ENCODE assay signal across 10 cellular contexts in the genomic region with DNA sequence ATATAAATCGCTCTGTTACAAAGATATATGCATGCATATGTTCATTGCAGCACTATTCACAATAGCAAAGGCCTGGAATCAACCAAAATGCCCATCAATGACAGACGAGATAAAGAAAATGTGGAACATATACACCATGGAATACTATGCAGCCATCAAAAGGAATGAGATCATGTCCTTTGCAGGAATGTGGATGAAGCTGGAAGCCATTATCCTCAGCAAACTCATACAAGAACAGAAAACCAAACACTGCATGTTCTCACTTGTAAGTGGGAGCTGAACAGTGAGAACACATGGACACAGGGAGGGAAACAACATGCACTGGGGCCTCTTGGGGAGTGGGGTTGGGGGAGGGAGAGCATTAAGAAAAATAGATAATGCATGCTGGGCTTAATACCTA. TPM values are rescaled to one million over a fixed set of nuclear protein-coding genes. Genes with fewer than 3 reads are reported as not detected.
DNase-seq lines count a peak whose midpoint lies in the region; ATAC-seq, FAIRE-seq and TF ChIP-seq lines count a peak whose summit lies in the region.
"Not testable (repeated sequence)": the region's sequence is repeated elsewhere in the genome, so short reads cannot be mapped to it uniquely, and the experiment has no call there.
"Had no signal": no experiment of that assay in that cellular context is flagged by ENCODE, and none has a peak within 500 bp of the region (broad histone marks: within the 10 kb centered on the region; RNA-seq: fewer than 3 reads in every experiment).

No MANE protein-coding gene starts in this region.

- H3K9ac ChIP-seq in GM12878 (ENCODE audit: control insufficient read depth, insufficient read depth, low read length) = not testable (repeated sequence)

- DNase-seq in CD4-positive, alpha-beta memory T cell; GM12892 (ENCODE audit: insufficient read length); activated B cell treated with CpG ODN at 0.5 μM for 24 hours; activated CD8-positive, alpha-beta T cell treated with anti-CD3 and anti-CD28 coated beads, Interleukin-2, amount 10 ng/mL, durations not matched to agents 7 days and 5 days; activated naive CD4-positive, alpha-beta T cell treated with anti-CD3 and anti-CD28 coated beads for 36 hours; GM12878 (ENCODE audit: low read depth, low spot score); naive B cell: not testable (repeated sequence)

- H3K36me3 Mint-ChIP-seq in CD4-positive, alpha-beta memory T cell = peaks cover 41 to 43% of the 10 kb centered on the region in 2 donors
- peaks cover 55% of the 10 kb centered on the region for H3K36me3 Mint-ChIP-seq in activated B cell treated with CpG ODN at 0.5 μM for 24 hours (ENCODE audit: low read depth)
- H3K36me3 Mint-ChIP-seq in activated CD8-positive, alpha-beta T cell treated with anti-CD3 and anti-CD28 coated beads, Interleukin-2, amount 10 ng/mL, durations not matched to agents 7 days and 5 days (ENCODE audit: low read depth) = peaks cover 59% of the 10 kb centered on the region
- H3K36me3 Mint-ChIP-seq in activated naive CD4-positive, alpha-beta T cell treated with anti-CD3 and anti-CD28 coated beads for 36 hours (ENCODE audit: low read depth) = peaks cover 65% of the 10 kb centered on the region
- peaks cover 26 to 31% of the 10 kb centered on the region in 2 donors for H3K36me3 Mint-ChIP-seq in naive B cell

- TF ChIP-seq RAD21 in GM12878 (IDR thresholded peaks at IDR 0.05; ENCODE audit: insufficient read depth, low read depth, low read length) = not testable (repeated sequence)

- peak overlapping the region in 4 of 7 donors; percentile 10 to 71 (median 44) for H3K27ac Mint-ChIP-seq in CD4-positive, alpha-beta memory T cell
- H3K27ac Mint-ChIP-seq in activated B cell treated with CpG ODN at 0.5 μM for 24 hours (peak overlapping the region; percentile 73), naive B cell (peak overlapping the region in 4 of 6 donors; percentile 9 to 90 (median 52))
- peak overlapping the region; percentile 32 for H3K27ac Mint-ChIP-seq in activated CD8-positive, alpha-beta T cell treated with anti-CD3 and anti-CD28 coated beads, Interleukin-2, amount 10 ng/mL, durations not matched to agents 7 days and 5 days
- H3K27ac Mint-ChIP-seq in activated naive CD4-positive, alpha-beta T cell treated with anti-CD3 and anti-CD28 coated beads for 36 hours = peak overlapping the region; percentile 97

- peaks cover 93% of the 10 kb centered on the region for H3K79me2 ChIP-seq in GM12878 (ENCODE audit: control insufficient read depth, insufficient read depth, low read length)

- POLR2A ChIA-PET in CD4-positive, alpha-beta memory T cell (lab: Charles Lee; ENCODE audit: partially characterized antibody) = interaction anchor here (1.1 to 1.5 kb wide), 2 partner anchors 20 to 60 kb away, joined by 4 read pairs; no protein-coding TSS in a partner anchor
- POLR2A ChIA-PET in activated B cell treated with CpG ODN at 0.5 μM for 24 hours (lab: Charles Lee); activated CD8-positive, alpha-beta T cell treated with anti-CD3 and anti-CD28 coated beads, Interleukin-2, amount 10 ng/mL, durations not matched to agents 7 days and 5 days (lab: Charles Lee): not testable (repeated sequence)
- POLR2A ChIA-PET in GM12878 (lab: Charles Lee) = interaction anchor here (0.6 to 1.0 kb wide), 2 partner anchors 42 to 78 kb away, joined by 3 read pairs; no protein-coding TSS in a partner anchor

- H3K27me3 ChIP-seq in CD4-positive, alpha-beta memory T cell (ENCODE audit: insufficient read depth, low read length); GM12878 (replicated peaks in 1 of 2; ENCODE audit: control insufficient read depth in 2 of 2, insufficient read depth in 2 of 2, low read length in 1 of 2): not testable (repeated sequence)

- not testable (repeated sequence) for BruUV-seq in GM12878 (replicated peaks; lab: Mats Ljungman, UMichigan)

- not testable (repeated sequence) for H3K4me3 ChIP-seq in CD4-positive, alpha-beta memory T cell (ENCODE audit: low read length in 2 of 2); GM12878

- H3K4me3 Mint-ChIP-seq in CD4-positive, alpha-beta memory T cell = peak overlapping the region in 7 of 8 donors; percentile 25 to 94 (median 66)
- peak overlapping the region; percentile 2 for H3K4me3 Mint-ChIP-seq in activated B cell treated with CpG ODN at 0.5 μM for 24 hours
- not testable (repeated sequence) for H3K4me3 Mint-ChIP-seq in activated CD8-positive, alpha-beta T cell treated with anti-CD3 and anti-CD28 coated beads, Interleukin-2, amount 10 ng/mL, durations not matched to agents 7 days and 5 days
- peak overlapping the region; percentile 35 for H3K4me3 Mint-ChIP-seq in activated naive CD4-positive, alpha-beta T cell treated with anti-CD3 and anti-CD28 coated beads for 36 hours
- H3K4me3 Mint-ChIP-seq in naive B cell = peak overlapping the region in 5 of 8 donors; percentile 62 to 99 (median 93)

- not testable (repeated sequence) for TF ChIP-seq POLR2A in GM12892 (IDR thresholded peaks at IDR 0.05; ENCODE audit: low read depth, low read length); GM12878 (IDR thresholded peaks at IDR 0.05; ENCODE audit: low read depth, low read length)

- not testable (repeated sequence) for H3K4me2 ChIP-seq in GM12878 (ENCODE audit: control insufficient read depth, insufficient read depth)

- CTCF ChIA-PET in CD4-positive, alpha-beta memory T cell (lab: Charles Lee; ENCODE audit: partially characterized antibody); activated B cell treated with CpG ODN at 0.5 μM for 24 hours (lab: Charles Lee); activated CD8-positive, alpha-beta T cell treated with anti-CD3 and anti-CD28 coated beads, Interleukin-2, amount 10 ng/mL, durations not matched to agents 7 days and 5 days (lab: Charles Lee); GM12878 (lab: Yijun Ruan, JAX): not testable (repeated sequence)
- CTCF ChIA-PET in activated naive CD4-positive, alpha-beta T cell treated with anti-CD3 and anti-CD28 coated beads for 36 hours (lab: Charles Lee) = interaction anchor here (0.6 to 1.0 kb wide), 2 partner anchors 16 to 89 kb away, joined by 3 read pairs; no protein-coding TSS in a partner anchor

- intact Hi-C loops in CD4-positive, alpha-beta memory T cell (cut with micrococcal nuclease); activated B cell treated with CpG ODN at 0.5 μM for 24 hours (cut with micrococcal nuclease); activated naive CD4-positive, alpha-beta T cell treated with anti-CD3 and anti-CD28 coated beads for 36 hours (cut with micrococcal nuclease); GM12878 (cut with micrococcal nuclease; ENCODE audit: unreplicated experiment): not testable (repeated sequence)

- not testable (repeated sequence) for TF ChIP-seq EP300 in GM12878 (IDR thresholded peaks at IDR 0.05; ENCODE audit: borderline replicate concordance in 1 of 2, control insufficient read depth in 1 of 2, low read depth in 2 of 2, low read length in 2 of 2)

- H3K9me3 Mint-ChIP-seq in CD4-positive, alpha-beta memory T cell = peaks cover 0 to 16% (median 7%) of the 10 kb centered on the region in 8 donors
- H3K9me3 Mint-ChIP-seq in activated B cell treated with CpG ODN at 0.5 μM for 24 hours = not testable (repeated sequence)
- peaks cover 27% of the 10 kb centered on the region for H3K9me3 Mint-ChIP-seq in activated CD8-positive, alpha-beta T cell treated with anti-CD3 and anti-CD28 coated beads, Interleukin-2, amount 10 ng/mL, durations not matched to agents 7 days and 5 days (ENCODE audit: insufficient read depth)
- H3K9me3 Mint-ChIP-seq in activated naive CD4-positive, alpha-beta T cell treated with anti-CD3 and anti-CD28 coated beads for 36 hours = peaks cover 13% of the 10 kb centered on the region
- H3K9me3 Mint-ChIP-seq in naive B cell = peaks cover 2 to 20% (median 12%) of the 10 kb centered on the region in 7 donors

- H2AFZ ChIP-seq in GM12878 (ENCODE audit: control insufficient read depth, low read depth, low read length) = not testable (repeated sequence)

- not testable (repeated sequence) for TF ChIP-seq CTCF in activated B cell treated with CpG ODN at 0.5 μM for 24 hours (IDR thresholded peaks at IDR 0.05); GM12878 (IDR thresholded peaks at IDR 0.05 in 2 of 3, conservative IDR thresholded peaks at IDR 0.05 in 1 of 3; ENCODE audit: control insufficient read depth in 2 of 3, extremely low read depth in 1 of 3, insufficient read depth in 1 of 3, low read depth in 3 of 3, low read length in 3 of 3)

- H3K4me1 ChIP-seq in CD4-positive, alpha-beta memory T cell (ENCODE audit: insufficient read depth, low read length) = peaks cover 97% of the 10 kb centered on the region
- H3K4me1 ChIP-seq in GM12878 (ENCODE audit: control insufficient read depth, insufficient read depth, low read length) = not testable (repeated sequence)

- not testable (repeated sequence) for H3K27ac ChIP-seq in CD4-positive, alpha-beta memory T cell (ENCODE audit: low read depth, low read length); GM12878 (ENCODE audit: control insufficient read depth, insufficient read depth)

- WGBS in GM12878 (ENCODE audit: insufficient coverage, insufficient replicate concordance, low lambda C conversion rate, missing lambda C conversion rate) = 50% methylated on average over 2 of the region's 2 CpGs

- in situ Hi-C loops in GM12878 (cut with MboI) = not testable (repeated sequence)

- RAD21 ChIA-PET in GM12878 (lab: Charles Lee; ENCODE audit: unreplicated experiment) = interaction anchor here (0.7 to 2.5 kb wide), 2 partner anchors 22 to 23 kb away, joined by 3 to 7 read pairs; no protein-coding TSS in a partner anchor

- H3K36me3 ChIP-seq in CD4-positive, alpha-beta memory T cell (ENCODE audit: insufficient read depth, low read length); GM12878 (ENCODE audit: control insufficient read depth in 2 of 2, insufficient read depth in 2 of 2, low read length in 1 of 2): not testable (repeated sequence)

- H3K4me1 Mint-ChIP-seq in CD4-positive, alpha-beta memory T cell = peaks cover 83 to 100% (median 90%) of the 10 kb centered on the region in 4 donors
- peaks cover 97% of the 10 kb centered on the region for H3K4me1 Mint-ChIP-seq in activated B cell treated with CpG ODN at 0.5 μM for 24 hours
- H3K4me1 Mint-ChIP-seq in activated CD8-positive, alpha-beta T cell treated with anti-CD3 and anti-CD28 coated beads, Interleukin-2, amount 10 ng/mL, durations not matched to agents 7 days and 5 days (ENCODE audit: low read depth) = peaks cover 82% of the 10 kb centered on the region
- peaks cover 84% of the 10 kb centered on the region for H3K4me1 Mint-ChIP-seq in activated naive CD4-positive, alpha-beta T cell treated with anti-CD3 and anti-CD28 coated beads for 36 hours (ENCODE audit: low read depth)
- peaks cover 89 to 98% (median 89%) of the 10 kb centered on the region in 3 donors for H3K4me1 Mint-ChIP-seq in naive B cell

- SMC1A ChIA-PET in GM12878 (lab: Charles Lee; ENCODE audit: uncharacterized antibody, unreplicated experiment) = interaction anchor here (0.8 to 4.6 kb wide), 4 partner anchors 23 to 87 kb away, joined by 3 to 25 read pairs (median 3); no protein-coding TSS in a partner anchor

- not testable (repeated sequence) for H4K20me1 ChIP-seq in GM12878 (ENCODE audit: control insufficient read depth, insufficient read depth)

- H3K9me3 ChIP-seq in CD4-positive, alpha-beta memory T cell (ENCODE audit: control insufficient read depth in 1 of 2, low read length in 2 of 2); GM12878 (replicated peaks; ENCODE audit: control insufficient read depth, insufficient read depth, low read length): not testable (repeated sequence)

- FAIRE-seq in GM12892 (lab: Jason Lieb, UNC) = peak; percentile 53
- not testable (repeated sequence) for FAIRE-seq in GM12878 (lab: Jason Lieb, UNC)

- H3K27me3 Mint-ChIP-seq in CD4-positive, alpha-beta memory T cell; activated B cell treated with CpG ODN at 0.5 μM for 24 hours; activated CD8-positive, alpha-beta T cell treated with anti-CD3 and anti-CD28 coated beads, Interleukin-2, amount 10 ng/mL, durations not matched to agents 7 days and 5 days (ENCODE audit: low read depth); activated naive CD4-positive, alpha-beta T cell treated with anti-CD3 and anti-CD28 coated beads for 36 hours (ENCODE audit: low read depth); naive B cell: not testable (repeated sequence)

- not testable (repeated sequence) for ATAC-seq in activated B cell treated with CpG ODN at 0.5 μM for 24 hours (ENCODE audit: low read depth); activated CD8-positive, alpha-beta T cell treated with anti-CD3 and anti-CD28 coated beads, Interleukin-2, amount 10 ng/mL, durations not matched to agents 7 days and 5 days; GM12878; naive B cell (ENCODE audit: low read depth in 2 of 2)

RNA-seq across cellular contexts. Expression of a gene that starts 5.5 kb away (rescaled TPM):
- 10 to 100 TPM; 56.4 to 59.1 TPM for total RNA-seq in CD4-positive, alpha-beta memory T cell
- 100 to 1,000 TPM in 1 of 2 donors, 10 to 100 TPM in 1; 96.8 to 105 TPM for polyA plus RNA-seq in CD4-positive, alpha-beta memory T cell
- 64.8 TPM for polyA plus RNA-seq in GM12892 (2012; ENCODE audit: missing spikeins)
- total RNA-seq in activated B cell treated with CpG ODN at 0.5 μM for 24 hours (28.7 and 31.2 TPM in 2 replicates), GM12878 (2014; rRNA removed) (44.1 and 52.5 TPM in 2 replicates), GM12878 (2014; rRNA removed; fragmentation: Illumina TruSeq; extraction: Trizol) (53.7 and 55.9 TPM in 2 replicates), GM12878 (2021) (30.4 and 30.8 TPM in 2 replicates)
- 10 to 100 TPM; 23.9 to 24.7 TPM for total RNA-seq in activated CD8-positive, alpha-beta T cell treated with anti-CD3 and anti-CD28 coated beads, Interleukin-2, amount 10 ng/mL, durations not matched to agents 7 days and 5 days
- total RNA-seq in activated naive CD4-positive, alpha-beta T cell treated with anti-CD3 and anti-CD28 coated beads for 36 hours = 10 to 100 TPM; 55.0 to 55.5 TPM
- total RNA-seq in GM12878 (2013; cell fraction: nucleolus; rRNA removed) = 145 and 152 TPM in 2 replicates
- polyA plus RNA-seq in GM12878 (2011; ENCODE audit: low read depth) = 20.9 TPM
- polyA plus RNA-seq in GM12878 (2011; rRNA removed) (89.6 and 105 TPM in 2 replicates), GM12878 (2014; fragmentation: Illumina TruSeq; extraction: Trizol) (72.7 and 89.7 TPM in 2 replicates), GM12878 (2014; fragmentation: Nextera tagmentation; extraction: Ambion mirVana) (10 to 100 TPM; 20.5 to 27.1 TPM), GM12878 (2014; rRNA removed) (32.1 and 42.5 TPM in 2 replicates), GM12878 (2016; fragmentation: Nextera tagmentation; extraction: Ambion mirVana) (10 to 100 TPM; 24.3 to 28.3 TPM), naive B cell (ENCODE audit: low read depth in 6 of 6) (100 to 1,000 TPM; 164 to 256 (median 194) TPM)
- 54.6 and 63.9 TPM in 2 replicates for polyA plus RNA-seq in GM12878 (2011; cell fraction: cytosol; rRNA removed)
- 36.8 and 51.5 TPM in 2 replicates for polyA plus RNA-seq in GM12878 (2011; cell fraction: nucleus; rRNA removed)
- 30.7 and 68.4 TPM in 2 replicates for polyA plus RNA-seq in GM12878 (2012)
- 86.4 and 92.1 TPM in 2 replicates for polyA minus RNA-seq in GM12878 (2011; rRNA and poly(A)+ RNA removed)
- polyA minus RNA-seq in GM12878 (2011; cell fraction: cytosol; rRNA and poly(A)+ RNA removed) = 19.6 and 22.6 TPM in 2 replicates
- polyA minus RNA-seq in GM12878 (2011; cell fraction: nucleus; rRNA and poly(A)+ RNA removed) = 19.1 and 23.9 TPM in 2 replicates
- total RNA-seq: H1, HFFc6, HT1080 had no signal
- polyA plus RNA-seq: H1 had no signal

Comparison
In these comparisons a context has a peak if more than half of its experiments do, and no peak if none do; other contexts are left out.
1. H3K27ac Mint-ChIP-seq: peak in every context shown above with its lines; median percentile 97 in activated naive CD4-positive, alpha-beta T cell treated with anti-CD3 and anti-CD28 coated beads for 36 hours; 73 in activated B cell treated with CpG ODN at 0.5 μM for 24 hours; 52 in naive B cell; 44 in CD4-positive, alpha-beta memory T cell; 32 in activated CD8-positive, alpha-beta T cell treated with anti-CD3 and anti-CD28 coated beads, Interleukin-2, amount 10 ng/mL, durations not matched to agents 7 days and 5 days.